20 cellular contexts compared by ENCODE assay signal in the genomic region with DNA sequence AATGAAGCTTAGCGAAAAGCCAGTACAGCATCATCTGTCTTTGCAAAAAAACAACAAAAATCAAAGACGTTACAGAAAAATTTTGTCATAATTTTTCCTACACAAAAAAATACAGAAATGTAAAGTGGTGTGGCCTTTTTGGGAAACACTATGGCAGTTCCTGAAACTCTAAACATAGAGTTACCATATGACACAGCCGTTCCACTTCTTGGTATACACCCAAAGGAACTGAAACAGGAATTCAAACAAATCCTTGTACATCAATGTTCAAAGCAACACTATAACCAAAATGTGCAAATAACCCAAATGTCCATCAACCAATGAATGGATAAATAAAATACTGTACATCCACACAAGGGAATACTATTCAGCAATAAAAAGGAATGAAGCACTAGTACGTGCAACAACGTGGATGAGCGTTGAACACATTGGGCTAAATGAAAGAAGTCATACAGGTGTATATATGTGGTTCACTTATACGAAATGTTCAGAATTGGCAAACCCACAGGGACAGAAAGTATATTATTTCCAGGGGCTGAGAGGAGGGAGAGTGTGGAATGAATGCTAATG.
"Had no signal": no experiment of that assay in that cellular context is flagged by ENCODE, and none has a peak within 500 bp of the region (broad histone marks: within the 10 kb centered on the region; RNA-seq: fewer than 3 reads in every experiment).

No MANE protein-coding gene starts in this region.

- DNase-seq: activated CD4-positive, CD25-positive, alpha-beta regulatory T cell treated with anti-CD3 and anti-CD28 coated beads, Interleukin-2, amount 50 U/mL, for 72 hours; activated CD8-positive, alpha-beta memory T cell treated with anti-CD3 and anti-CD28 coated beads, Interleukin-2, amount 50 U/mL, for 4 hours; activated CD8-positive, alpha-beta T cell treated with anti-CD3 and anti-CD28 coated beads for 36 hours; amniotic stem cell; body of pancreas; cortex of kidney; effector memory CD8-positive, alpha-beta T cell; gastrocnemius medialis; heart right ventricle; left lung; mesendoderm; pancreas; stimulated activated CD4-positive, alpha-beta T cell treated with anti-CD3 and anti-CD28 coated beads, Interleukin-4, amount 100 ng/mL, for 1 hour; stimulated activated CD8-positive, alpha-beta memory T cell treated with anti-CD3 and anti-CD28 coated beads, Interleukin-4, amount 100 ng/mL, for 48 hours; stimulated activated naive CD8-positive, alpha-beta T cell treated with anti-CD3 and anti-CD28 coated beads, Interleukin-15, amount 100 ng/mL, for 72 hours; testis had no signal

- H3K27ac Mint-ChIP-seq: activated CD8-positive, alpha-beta T cell treated with anti-CD3 and anti-CD28 coated beads for 36 hours; activated naive CD4-positive, alpha-beta T cell treated with anti-CD3 and anti-CD28 coated beads, Interleukin-2, amount 50 U/mL, for 72 hours; neural progenitor cell; stimulated activated naive CD8-positive, alpha-beta T cell treated with anti-CD3 and anti-CD28 coated beads, Interleukin-15, amount 100 ng/mL, for 72 hours; T-helper 1 cell treated with Interleukin-12 subunit alpha and Interleukin-12 subunit beta and Interleukin-4 antibody, amounts not matched to agents 30 μg/mL and 1 μg/mL, for 36 hours had no signal

- H3K27me3 Mint-ChIP-seq: activated CD8-positive, alpha-beta T cell treated with anti-CD3 and anti-CD28 coated beads for 36 hours; central memory CD8-positive, alpha-beta T cell; effector memory CD8-positive, alpha-beta T cell; stimulated activated naive CD8-positive, alpha-beta T cell treated with anti-CD3 and anti-CD28 coated beads, Interleukin-15, amount 100 ng/mL, for 72 hours had no signal

- ATAC-seq: activated CD8-positive, alpha-beta T cell treated with anti-CD3 and anti-CD28 coated beads for 36 hours; activated naive CD4-positive, alpha-beta T cell treated with anti-CD3 and anti-CD28 coated beads, Interleukin-2, amount 50 U/mL, for 72 hours; body of pancreas; effector memory CD8-positive, alpha-beta T cell; gastrocnemius medialis; left lung; stimulated activated naive CD8-positive, alpha-beta T cell treated with anti-CD3 and anti-CD28 coated beads, Interleukin-15, amount 100 ng/mL, for 72 hours had no signal

- H3K9me3 Mint-ChIP-seq: activated CD8-positive, alpha-beta T cell treated with anti-CD3 and anti-CD28 coated beads for 36 hours; activated naive CD4-positive, alpha-beta T cell treated with anti-CD3 and anti-CD28 coated beads, Interleukin-2, amount 50 U/mL, for 72 hours; central memory CD8-positive, alpha-beta T cell; effector memory CD8-positive, alpha-beta T cell; neural progenitor cell; stimulated activated naive CD8-positive, alpha-beta T cell treated with anti-CD3 and anti-CD28 coated beads, Interleukin-15, amount 100 ng/mL, for 72 hours had no signal

- H3K4me3 Mint-ChIP-seq: activated CD8-positive, alpha-beta T cell treated with anti-CD3 and anti-CD28 coated beads for 36 hours; central memory CD8-positive, alpha-beta T cell; effector memory CD8-positive, alpha-beta T cell; neural progenitor cell; stimulated activated naive CD8-positive, alpha-beta T cell treated with anti-CD3 and anti-CD28 coated beads, Interleukin-15, amount 100 ng/mL, for 72 hours; T-helper 1 cell treated with Interleukin-12 subunit alpha and Interleukin-12 subunit beta and Interleukin-4 antibody, amounts not matched to agents 30 μg/mL and 1 μg/mL, for 36 hours had no signal
